1 cellular context compared by ENCODE assay signal in the genomic region with DNA sequence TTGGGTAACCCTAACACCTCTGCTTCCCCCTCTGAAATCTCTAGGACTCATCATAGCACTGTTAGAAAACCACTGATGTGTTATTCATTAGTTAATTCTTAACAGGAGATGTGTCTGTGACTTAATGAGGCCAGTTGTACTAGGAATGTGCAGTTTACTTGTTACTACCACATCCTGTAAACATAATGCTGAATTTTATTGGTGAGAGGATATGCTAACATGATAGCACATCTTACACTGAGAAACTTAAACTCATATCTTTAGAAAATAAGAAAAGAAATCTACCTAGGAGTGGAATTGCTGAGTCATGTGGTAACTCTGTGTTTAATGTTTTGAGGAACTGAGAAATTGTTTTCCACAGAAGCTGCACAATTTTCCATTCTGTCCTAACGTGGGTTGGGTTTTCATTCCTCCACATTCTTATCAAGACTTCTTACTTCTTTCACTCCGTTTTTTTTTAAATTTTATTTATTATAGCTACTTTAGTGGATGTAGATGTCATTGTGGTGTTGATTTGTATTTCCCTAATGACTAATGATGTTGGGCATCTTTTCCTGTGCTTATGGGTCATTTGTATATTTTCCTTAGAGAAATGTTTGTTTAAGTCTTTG.
TF ChIP-seq lines count a peak whose summit lies in the region.

No MANE protein-coding gene starts in this region.

TF ChIP-seq in GM12878, 131 proteins besides CTCF, POLR2A, EP300 and RAD21 (continued from another document and continues in another):
- TF ChIP-seq, protein P1, sequence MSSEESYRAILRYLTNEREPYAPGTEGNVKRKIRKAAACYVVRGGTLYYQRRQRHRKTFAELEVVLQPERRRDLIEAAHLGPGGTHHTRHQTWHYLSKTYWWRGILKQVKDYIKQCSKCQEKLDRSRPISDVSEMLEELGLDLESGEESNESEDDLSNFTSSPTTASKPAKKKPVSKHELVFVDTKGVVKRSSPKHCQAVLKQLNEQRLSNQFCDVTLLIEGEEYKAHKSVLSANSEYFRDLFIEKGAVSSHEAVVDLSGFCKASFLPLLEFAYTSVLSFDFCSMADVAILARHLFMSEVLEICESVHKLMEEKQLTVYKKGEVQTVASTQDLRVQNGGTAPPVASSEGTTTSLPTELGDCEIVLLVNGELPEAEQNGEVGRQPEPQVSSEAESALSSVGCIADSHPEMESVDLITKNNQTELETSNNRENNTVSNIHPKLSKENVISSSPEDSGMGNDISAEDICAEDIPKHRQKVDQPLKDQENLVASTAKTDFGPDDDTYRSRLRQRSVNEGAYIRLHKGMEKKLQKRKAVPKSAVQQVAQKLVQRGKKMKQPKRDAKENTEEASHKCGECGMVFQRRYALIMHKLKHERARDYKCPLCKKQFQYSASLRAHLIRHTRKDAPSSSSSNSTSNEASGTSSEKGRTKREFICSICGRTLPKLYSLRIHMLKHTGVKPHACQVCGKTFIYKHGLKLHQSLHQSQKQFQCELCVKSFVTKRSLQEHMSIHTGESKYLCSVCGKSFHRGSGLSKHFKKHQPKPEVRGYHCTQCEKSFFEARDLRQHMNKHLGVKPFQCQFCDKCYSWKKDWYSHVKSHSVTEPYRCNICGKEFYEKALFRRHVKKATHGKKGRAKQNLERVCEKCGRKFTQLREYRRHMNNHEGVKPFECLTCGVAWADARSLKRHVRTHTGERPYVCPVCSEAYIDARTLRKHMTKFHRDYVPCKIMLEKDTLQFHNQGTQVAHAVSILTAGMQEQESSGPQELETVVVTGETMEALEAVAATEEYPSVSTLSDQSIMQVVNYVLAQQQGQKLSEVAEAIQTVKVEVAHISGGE (CRISPR knock-in tag; IDR thresholded peaks at IDR 0.05) = no peak
- TF ChIP-seq CBFB (IDR thresholded peaks at IDR 0.05; ENCODE audit: low read depth) (no peak), FOXK2 (IDR thresholded peaks at IDR 0.05) (no peak), EZH2 (IDR thresholded peaks at IDR 0.05; ENCODE audit: borderline replicate concordance, control insufficient read depth, low read depth, low read length) (no peak), MXI1 (IDR thresholded peaks at IDR 0.05; ENCODE audit: low read depth, low read length) (no peak), HDAC6 (IDR thresholded peaks at IDR 0.05; ENCODE audit: unreplicated experiment) (no peak), BCL11A (IDR thresholded peaks at IDR 0.05; ENCODE audit: low read depth, low read length) (peak; percentile 72; the same call in 1 of the 2 replicates), ETV6 (conservative IDR thresholded peaks at IDR 0.05 in 1 of 2, IDR thresholded peaks at IDR 0.05 in 1 of 2; ENCODE audit: borderline replicate concordance in 1 of 2, low read depth in 1 of 2) (no peak), KLF5 (IDR thresholded peaks at IDR 0.05; ENCODE audit: partially characterized antibody) (no peak), FOS (IDR thresholded peaks at IDR 0.05; ENCODE audit: borderline replicate concordance, extremely low read depth, insufficient read length) (no peak), EED (IDR thresholded peaks at IDR 0.05; ENCODE audit: low read depth) (peak; percentile 81), TCF12 (IDR thresholded peaks at IDR 0.05; ENCODE audit: low read depth, low read length) (no peak), FOXM1 (IDR thresholded peaks at IDR 0.05; ENCODE audit: low read depth, low read length) (peak; percentile 78; the same call in 1 of the 2 replicates), BACH1 (IDR thresholded peaks at IDR 0.05; ENCODE audit: borderline replicate concordance) (peak; percentile 98), ESRRA (IDR thresholded peaks at IDR 0.05; ENCODE audit: low read length) (no peak), RELA (IDR thresholded peaks at IDR 0.05; ENCODE audit: borderline replicate concordance, partially characterized antibody) (no peak), JUNB (IDR thresholded peaks at IDR 0.05) (peak; percentile 68), ZNF274 (IDR thresholded peaks at IDR 0.05; ENCODE audit: insufficient read depth, insufficient read length) (no peak), ZSCAN29 (IDR thresholded peaks at IDR 0.05) (no peak), SIX5 (IDR thresholded peaks at IDR 0.05; ENCODE audit: low read depth, low read length, severe bottlenecking) (no peak), TARDBP (IDR thresholded peaks at IDR 0.05; ENCODE audit: borderline replicate concordance) (no peak), SMC3 (IDR thresholded peaks at IDR 0.05; ENCODE audit: borderline replicate concordance, low read length) (no peak)
- TF ChIP-seq, protein P2, sequence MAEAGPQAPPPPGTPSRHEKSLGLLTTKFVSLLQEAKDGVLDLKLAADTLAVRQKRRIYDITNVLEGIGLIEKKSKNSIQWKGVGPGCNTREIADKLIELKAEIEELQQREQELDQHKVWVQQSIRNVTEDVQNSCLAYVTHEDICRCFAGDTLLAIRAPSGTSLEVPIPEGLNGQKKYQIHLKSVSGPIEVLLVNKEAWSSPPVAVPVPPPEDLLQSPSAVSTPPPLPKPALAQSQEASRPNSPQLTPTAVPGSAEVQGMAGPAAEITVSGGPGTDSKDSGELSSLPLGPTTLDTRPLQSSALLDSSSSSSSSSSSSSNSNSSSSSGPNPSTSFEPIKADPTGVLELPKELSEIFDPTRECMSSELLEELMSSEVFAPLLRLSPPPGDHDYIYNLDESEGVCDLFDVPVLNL (IDR thresholded peaks at IDR 0.05; ENCODE audit: low read depth, low read length) = no peak
- TF ChIP-seq, protein P3, sequence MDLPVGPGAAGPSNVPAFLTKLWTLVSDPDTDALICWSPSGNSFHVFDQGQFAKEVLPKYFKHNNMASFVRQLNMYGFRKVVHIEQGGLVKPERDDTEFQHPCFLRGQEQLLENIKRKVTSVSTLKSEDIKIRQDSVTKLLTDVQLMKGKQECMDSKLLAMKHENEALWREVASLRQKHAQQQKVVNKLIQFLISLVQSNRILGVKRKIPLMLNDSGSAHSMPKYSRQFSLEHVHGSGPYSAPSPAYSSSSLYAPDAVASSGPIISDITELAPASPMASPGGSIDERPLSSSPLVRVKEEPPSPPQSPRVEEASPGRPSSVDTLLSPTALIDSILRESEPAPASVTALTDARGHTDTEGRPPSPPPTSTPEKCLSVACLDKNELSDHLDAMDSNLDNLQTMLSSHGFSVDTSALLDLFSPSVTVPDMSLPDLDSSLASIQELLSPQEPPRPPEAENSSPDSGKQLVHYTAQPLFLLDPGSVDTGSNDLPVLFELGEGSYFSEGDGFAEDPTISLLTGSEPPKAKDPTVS (IDR thresholded peaks at IDR 0.05; ENCODE audit: low read depth, low read length) = no peak
- TF ChIP-seq, protein P4, sequence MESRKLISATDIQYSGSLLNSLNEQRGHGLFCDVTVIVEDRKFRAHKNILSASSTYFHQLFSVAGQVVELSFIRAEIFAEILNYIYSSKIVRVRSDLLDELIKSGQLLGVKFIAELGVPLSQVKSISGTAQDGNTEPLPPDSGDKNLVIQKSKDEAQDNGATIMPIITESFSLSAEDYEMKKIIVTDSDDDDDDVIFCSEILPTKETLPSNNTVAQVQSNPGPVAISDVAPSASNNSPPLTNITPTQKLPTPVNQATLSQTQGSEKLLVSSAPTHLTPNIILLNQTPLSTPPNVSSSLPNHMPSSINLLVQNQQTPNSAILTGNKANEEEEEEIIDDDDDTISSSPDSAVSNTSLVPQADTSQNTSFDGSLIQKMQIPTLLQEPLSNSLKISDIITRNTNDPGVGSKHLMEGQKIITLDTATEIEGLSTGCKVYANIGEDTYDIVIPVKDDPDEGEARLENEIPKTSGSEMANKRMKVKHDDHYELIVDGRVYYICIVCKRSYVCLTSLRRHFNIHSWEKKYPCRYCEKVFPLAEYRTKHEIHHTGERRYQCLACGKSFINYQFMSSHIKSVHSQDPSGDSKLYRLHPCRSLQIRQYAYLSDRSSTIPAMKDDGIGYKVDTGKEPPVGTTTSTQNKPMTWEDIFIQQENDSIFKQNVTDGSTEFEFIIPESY (IDR thresholded peaks at IDR 0.05) = no peak
- TF ChIP-seq, protein P5, sequence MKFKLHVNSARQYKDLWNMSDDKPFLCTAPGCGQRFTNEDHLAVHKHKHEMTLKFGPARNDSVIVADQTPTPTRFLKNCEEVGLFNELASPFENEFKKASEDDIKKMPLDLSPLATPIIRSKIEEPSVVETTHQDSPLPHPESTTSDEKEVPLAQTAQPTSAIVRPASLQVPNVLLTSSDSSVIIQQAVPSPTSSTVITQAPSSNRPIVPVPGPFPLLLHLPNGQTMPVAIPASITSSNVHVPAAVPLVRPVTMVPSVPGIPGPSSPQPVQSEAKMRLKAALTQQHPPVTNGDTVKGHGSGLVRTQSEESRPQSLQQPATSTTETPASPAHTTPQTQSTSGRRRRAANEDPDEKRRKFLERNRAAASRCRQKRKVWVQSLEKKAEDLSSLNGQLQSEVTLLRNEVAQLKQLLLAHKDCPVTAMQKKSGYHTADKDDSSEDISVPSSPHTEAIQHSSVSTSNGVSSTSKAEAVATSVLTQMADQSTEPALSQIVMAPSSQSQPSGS (IDR thresholded peaks at IDR 0.05; ENCODE audit: low read length) = peak; percentile 73
- TF ChIP-seq, protein P6, sequence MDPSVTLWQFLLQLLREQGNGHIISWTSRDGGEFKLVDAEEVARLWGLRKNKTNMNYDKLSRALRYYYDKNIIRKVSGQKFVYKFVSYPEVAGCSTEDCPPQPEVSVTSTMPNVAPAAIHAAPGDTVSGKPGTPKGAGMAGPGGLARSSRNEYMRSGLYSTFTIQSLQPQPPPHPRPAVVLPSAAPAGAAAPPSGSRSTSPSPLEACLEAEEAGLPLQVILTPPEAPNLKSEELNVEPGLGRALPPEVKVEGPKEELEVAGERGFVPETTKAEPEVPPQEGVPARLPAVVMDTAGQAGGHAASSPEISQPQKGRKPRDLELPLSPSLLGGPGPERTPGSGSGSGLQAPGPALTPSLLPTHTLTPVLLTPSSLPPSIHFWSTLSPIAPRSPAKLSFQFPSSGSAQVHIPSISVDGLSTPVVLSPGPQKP (IDR thresholded peaks at IDR 0.05; ENCODE audit: low read depth, low read length) = no peak
- TF ChIP-seq, protein P7, sequence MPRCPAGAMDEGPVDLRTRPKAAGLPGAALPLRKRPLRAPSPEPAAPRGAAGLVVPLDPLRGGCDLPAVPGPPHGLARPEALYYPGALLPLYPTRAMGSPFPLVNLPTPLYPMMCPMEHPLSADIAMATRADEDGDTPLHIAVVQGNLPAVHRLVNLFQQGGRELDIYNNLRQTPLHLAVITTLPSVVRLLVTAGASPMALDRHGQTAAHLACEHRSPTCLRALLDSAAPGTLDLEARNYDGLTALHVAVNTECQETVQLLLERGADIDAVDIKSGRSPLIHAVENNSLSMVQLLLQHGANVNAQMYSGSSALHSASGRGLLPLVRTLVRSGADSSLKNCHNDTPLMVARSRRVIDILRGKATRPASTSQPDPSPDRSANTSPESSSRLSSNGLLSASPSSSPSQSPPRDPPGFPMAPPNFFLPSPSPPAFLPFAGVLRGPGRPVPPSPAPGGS (IDR thresholded peaks at IDR 0.05; ENCODE audit: borderline replicate concordance, insufficient read depth, low read depth, low read length, poor library complexity, severe bottlenecking) = no peak
- TF ChIP-seq, protein P8, sequence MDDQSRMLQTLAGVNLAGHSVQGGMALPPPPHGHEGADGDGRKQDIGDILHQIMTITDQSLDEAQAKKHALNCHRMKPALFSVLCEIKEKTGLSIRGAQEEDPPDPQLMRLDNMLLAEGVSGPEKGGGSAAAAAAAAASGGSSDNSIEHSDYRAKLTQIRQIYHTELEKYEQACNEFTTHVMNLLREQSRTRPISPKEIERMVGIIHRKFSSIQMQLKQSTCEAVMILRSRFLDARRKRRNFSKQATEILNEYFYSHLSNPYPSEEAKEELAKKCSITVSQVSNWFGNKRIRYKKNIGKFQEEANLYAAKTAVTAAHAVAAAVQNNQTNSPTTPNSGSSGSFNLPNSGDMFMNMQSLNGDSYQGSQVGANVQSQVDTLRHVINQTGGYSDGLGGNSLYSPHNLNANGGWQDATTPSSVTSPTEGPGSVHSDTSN (IDR thresholded peaks at IDR 0.05; ENCODE audit: insufficient replicate concordance, low read depth, low read length) = no peak
- TF ChIP-seq, protein P9, sequence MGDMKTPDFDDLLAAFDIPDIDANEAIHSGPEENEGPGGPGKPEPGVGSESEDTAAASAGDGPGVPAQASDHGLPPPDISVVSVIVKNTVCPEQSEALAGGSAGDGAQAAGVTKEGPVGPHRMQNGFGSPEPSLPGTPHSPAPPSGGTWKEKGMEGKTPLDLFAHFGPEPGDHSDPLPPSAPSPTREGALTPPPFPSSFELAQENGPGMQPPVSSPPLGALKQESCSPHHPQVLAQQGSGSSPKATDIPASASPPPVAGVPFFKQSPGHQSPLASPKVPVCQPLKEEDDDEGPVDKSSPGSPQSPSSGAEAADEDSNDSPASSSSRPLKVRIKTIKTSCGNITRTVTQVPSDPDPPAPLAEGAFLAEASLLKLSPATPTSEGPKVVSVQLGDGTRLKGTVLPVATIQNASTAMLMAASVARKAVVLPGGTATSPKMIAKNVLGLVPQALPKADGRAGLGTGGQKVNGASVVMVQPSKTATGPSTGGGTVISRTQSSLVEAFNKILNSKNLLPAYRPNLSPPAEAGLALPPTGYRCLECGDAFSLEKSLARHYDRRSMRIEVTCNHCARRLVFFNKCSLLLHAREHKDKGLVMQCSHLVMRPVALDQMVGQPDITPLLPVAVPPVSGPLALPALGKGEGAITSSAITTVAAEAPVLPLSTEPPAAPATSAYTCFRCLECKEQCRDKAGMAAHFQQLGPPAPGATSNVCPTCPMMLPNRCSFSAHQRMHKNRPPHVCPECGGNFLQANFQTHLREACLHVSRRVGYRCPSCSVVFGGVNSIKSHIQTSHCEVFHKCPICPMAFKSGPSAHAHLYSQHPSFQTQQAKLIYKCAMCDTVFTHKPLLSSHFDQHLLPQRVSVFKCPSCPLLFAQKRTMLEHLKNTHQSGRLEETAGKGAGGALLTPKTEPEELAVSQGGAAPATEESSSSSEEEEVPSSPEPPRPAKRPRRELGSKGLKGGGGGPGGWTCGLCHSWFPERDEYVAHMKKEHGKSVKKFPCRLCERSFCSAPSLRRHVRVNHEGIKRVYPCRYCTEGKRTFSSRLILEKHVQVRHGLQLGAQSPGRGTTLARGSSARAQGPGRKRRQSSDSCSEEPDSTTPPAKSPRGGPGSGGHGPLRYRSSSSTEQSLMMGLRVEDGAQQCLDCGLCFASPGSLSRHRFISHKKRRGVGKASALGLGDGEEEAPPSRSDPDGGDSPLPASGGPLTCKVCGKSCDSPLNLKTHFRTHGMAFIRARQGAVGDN (IDR thresholded peaks at IDR 0.05) = no peak
- TF ChIP-seq, protein P10, sequence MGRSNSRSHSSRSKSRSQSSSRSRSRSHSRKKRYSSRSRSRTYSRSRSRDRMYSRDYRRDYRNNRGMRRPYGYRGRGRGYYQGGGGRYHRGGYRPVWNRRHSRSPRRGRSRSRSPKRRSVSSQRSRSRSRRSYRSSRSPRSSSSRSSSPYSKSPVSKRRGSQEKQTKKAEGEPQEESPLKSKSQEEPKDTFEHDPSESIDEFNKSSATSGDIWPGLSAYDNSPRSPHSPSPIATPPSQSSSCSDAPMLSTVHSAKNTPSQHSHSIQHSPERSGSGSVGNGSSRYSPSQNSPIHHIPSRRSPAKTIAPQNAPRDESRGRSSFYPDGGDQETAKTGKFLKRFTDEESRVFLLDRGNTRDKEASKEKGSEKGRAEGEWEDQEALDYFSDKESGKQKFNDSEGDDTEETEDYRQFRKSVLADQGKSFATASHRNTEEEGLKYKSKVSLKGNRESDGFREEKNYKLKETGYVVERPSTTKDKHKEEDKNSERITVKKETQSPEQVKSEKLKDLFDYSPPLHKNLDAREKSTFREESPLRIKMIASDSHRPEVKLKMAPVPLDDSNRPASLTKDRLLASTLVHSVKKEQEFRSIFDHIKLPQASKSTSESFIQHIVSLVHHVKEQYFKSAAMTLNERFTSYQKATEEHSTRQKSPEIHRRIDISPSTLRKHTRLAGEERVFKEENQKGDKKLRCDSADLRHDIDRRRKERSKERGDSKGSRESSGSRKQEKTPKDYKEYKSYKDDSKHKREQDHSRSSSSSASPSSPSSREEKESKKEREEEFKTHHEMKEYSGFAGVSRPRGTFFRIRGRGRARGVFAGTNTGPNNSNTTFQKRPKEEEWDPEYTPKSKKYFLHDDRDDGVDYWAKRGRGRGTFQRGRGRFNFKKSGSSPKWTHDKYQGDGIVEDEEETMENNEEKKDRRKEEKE (IDR thresholded peaks at IDR 0.05) = no peak
